Comparison of ENCODE assay signal across 24 cellular contexts in the genomic region with DNA sequence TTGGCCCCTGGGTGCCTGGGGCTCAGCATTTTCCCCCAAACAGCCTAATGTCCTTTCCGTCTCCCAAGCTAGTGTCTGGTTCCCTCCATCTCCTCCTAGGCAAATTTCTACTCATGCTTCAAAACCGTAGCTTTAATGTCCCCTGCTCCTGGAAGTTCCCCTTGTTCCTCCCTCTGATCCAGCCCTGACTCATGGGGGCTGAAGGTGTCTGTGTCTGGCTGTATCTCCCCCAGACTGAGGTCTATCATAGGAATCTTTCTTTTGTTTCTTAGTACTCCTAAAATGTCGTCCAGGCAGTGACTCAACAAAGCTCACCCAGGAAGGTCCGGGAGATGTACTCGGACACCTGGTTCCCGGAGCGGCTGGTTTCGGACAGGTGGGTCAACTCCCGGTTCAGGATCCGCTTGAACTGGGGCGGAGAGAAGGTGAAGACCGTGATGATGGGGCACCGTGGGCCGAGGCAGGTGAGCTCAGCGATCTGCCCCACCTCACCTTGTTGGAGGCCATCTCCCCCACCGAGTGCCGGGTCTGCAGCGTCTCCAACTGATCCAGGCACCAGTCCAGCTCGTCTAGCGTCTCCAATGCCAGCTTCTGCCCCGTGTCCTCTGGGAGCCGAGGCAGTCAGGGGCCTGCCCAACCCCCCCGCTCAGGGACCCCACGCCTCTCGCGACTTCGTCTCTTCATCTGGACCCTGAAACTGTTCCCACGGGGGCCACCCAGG. TPM values are rescaled to one million over a fixed set of nuclear protein-coding genes. Genes with fewer than 3 reads are reported as not detected.
"Had no signal": no experiment of that assay in that cellular context is flagged by ENCODE, and none has a peak within 500 bp of the region (broad histone marks: within the 10 kb centered on the region; RNA-seq: fewer than 3 reads in every experiment).

No MANE protein-coding gene starts in this region.

- H3K36me3 Mint-ChIP-seq: activated naive CD8-positive, alpha-beta T cell treated with anti-CD3 and anti-CD28 coated beads, Interleukin-2, amount 10 ng/mL, durations not matched to agents 7 days and 5 days; naive thymus-derived CD4-positive, alpha-beta T cell had no signal

- H3K27ac Mint-ChIP-seq: activated naive CD8-positive, alpha-beta T cell treated with anti-CD3 and anti-CD28 coated beads, Interleukin-2, amount 10 ng/mL, durations not matched to agents 7 days and 5 days; stimulated activated naive B cell treated with anti-CD40 and anti-IgM and Interleukin-4, amounts not matched to agents 10 μg/mL and 1 μg/mL and 100 μg/mL, for 72 hours had no signal

- FAIRE-seq: endothelial cell of umbilical vein, islet of Langerhans, TTC549 had no signal

- H3K9me3 Mint-ChIP-seq: activated naive CD8-positive, alpha-beta T cell treated with anti-CD3 and anti-CD28 coated beads, Interleukin-2, amount 10 ng/mL, durations not matched to agents 7 days and 5 days; stimulated activated naive B cell treated with anti-CD40 and anti-IgM and Interleukin-4, amounts not matched to agents 10 μg/mL and 1 μg/mL and 100 μg/mL, for 72 hours had no signal

- H3K4me3 Mint-ChIP-seq: activated naive CD8-positive, alpha-beta T cell treated with anti-CD3 and anti-CD28 coated beads, Interleukin-2, amount 10 ng/mL, durations not matched to agents 7 days and 5 days; naive thymus-derived CD4-positive, alpha-beta T cell had no signal

- DNase-seq: activated CD4-positive, alpha-beta T cell treated with anti-CD3 and anti-CD28 coated beads, Interleukin-2, amount 50 U/mL, for 4 hours; activated gamma-delta T cell; activated naive CD8-positive, alpha-beta T cell treated with anti-CD3 and anti-CD28 coated beads, Interleukin-2, amount 10 ng/mL, durations not matched to agents 7 days and 5 days; activated T-cell treated with anti-CD3 and anti-CD28 coated beads, Interleukin-2, amount 50 U/mL, for 48 hours; brain microvascular endothelial cell; cortex of kidney; effector CD4-positive, alpha-beta T cell; esophagus squamous epithelium; heart left ventricle; mammary epithelial cell; naive thymus-derived CD4-positive, alpha-beta T cell; retina; stimulated activated CD4-positive, alpha-beta T cell treated with anti-CD3 and anti-CD28 coated beads, Interleukin-2, amount 100 ng/mL, for 48 hours; stimulated activated naive B cell treated with anti-CD40 and anti-IgM and Interleukin-4, amounts not matched to agents 10 μg/mL and 1 μg/mL and 100 μg/mL, for 72 hours; SW 1271; tibial artery; uterus had no signal

- H3K27me3 ChIP-seq: brain microvascular endothelial cell had no signal

- H3K36me3 ChIP-seq: brain microvascular endothelial cell, esophagus squamous epithelium, heart left ventricle, neutrophil, tibial artery, uterus had no signal

- H3K4me3 ChIP-seq: esophagus squamous epithelium, heart left ventricle, mucosa of descending colon, tibial artery, uterus had no signal

- H3K27ac ChIP-seq: brain microvascular endothelial cell, esophagus squamous epithelium, heart left ventricle, neutrophil, tibial artery, uterus had no signal

- H3K9me3 ChIP-seq: esophagus squamous epithelium, heart left ventricle, mucosa of descending colon, neutrophil, tibial artery, uterus had no signal

RNA-seq across cellular contexts. Expression of gene PDE4C, which starts 6.2 kb away (rescaled TPM):
- total RNA-seq: mammary epithelial cell; naive thymus-derived CD4-positive, alpha-beta T cell; subcutaneous adipose tissue; T-helper 2 cell treated with Interferon-gamma antibody and Interleukin-4, amounts not matched to agents 100 ng/mL and 5 ng/mL, for 36 hours had no signal
